ENCODE assay signal across 14 cellular contexts in genomic region chr13:60837806-60838205, GRCh38.
"Had no signal": no experiment of that assay in that cellular context is flagged by ENCODE, and none has a peak within 500 bp of the region (broad histone marks: within the 10 kb centered on the region; RNA-seq: fewer than 3 reads in every experiment).

No MANE protein-coding gene starts in this region.

- H3K4me1 Mint-ChIP-seq: activated naive CD4-positive, alpha-beta T cell treated with anti-CD3 and anti-CD28 coated beads, Interleukin-2, amount 10 ng/mL, durations not matched to agents 7 days and 5 days; immature natural killer cell; naive thymus-derived CD8-positive, alpha-beta T cell; stimulated activated naive CD8-positive, alpha-beta T cell treated with anti-CD3 and anti-CD28 coated beads, Interleukin-15, amount 100 ng/mL, for 72 hours had no signal

- H3K27ac ChIP-seq: prostate gland, sigmoid colon, SK-N-MC had no signal

- H3K27me3 ChIP-seq: sigmoid colon had no signal

- H3K4me1 ChIP-seq: prostate gland, sigmoid colon had no signal

- H3K9me3 ChIP-seq: prostate gland, thoracic aorta had no signal

- DNase-seq: activated naive CD4-positive, alpha-beta T cell treated with anti-CD3 and anti-CD28 coated beads, Interleukin-2, amount 10 ng/mL, durations not matched to agents 7 days and 5 days; amniotic stem cell; glutamatergic neuron; immature natural killer cell; left colon; naive thymus-derived CD8-positive, alpha-beta T cell; sigmoid colon; stimulated activated CD4-positive, alpha-beta T cell treated with anti-CD3 and anti-CD28 coated beads, Interleukin-2, amount 100 ng/mL, for 48 hours; stimulated activated naive CD8-positive, alpha-beta T cell treated with anti-CD3 and anti-CD28 coated beads, Interleukin-15, amount 100 ng/mL, for 72 hours; T-helper 1 cell had no signal

- H3K27ac Mint-ChIP-seq: activated naive CD4-positive, alpha-beta T cell treated with anti-CD3 and anti-CD28 coated beads, Interleukin-2, amount 10 ng/mL, durations not matched to agents 7 days and 5 days; activated T-helper 2 cell treated with anti-CD3 and anti-CD28 coated beads, Interferon-gamma antibody, Interleukin-2, Interleukin-4, amounts not matched to agents 10 μg/mL and 5 μg/mL and 100 μg/mL, durations not matched to agents 14 hours and 24 hours and 36 hours; immature natural killer cell; naive thymus-derived CD8-positive, alpha-beta T cell; stimulated activated naive CD8-positive, alpha-beta T cell treated with anti-CD3 and anti-CD28 coated beads, Interleukin-15, amount 100 ng/mL, for 72 hours had no signal

- H3K36me3 Mint-ChIP-seq: activated naive CD4-positive, alpha-beta T cell treated with anti-CD3 and anti-CD28 coated beads, Interleukin-2, amount 10 ng/mL, durations not matched to agents 7 days and 5 days had no signal

- H3K27me3 Mint-ChIP-seq: activated naive CD4-positive, alpha-beta T cell treated with anti-CD3 and anti-CD28 coated beads, Interleukin-2, amount 10 ng/mL, durations not matched to agents 7 days and 5 days; naive thymus-derived CD8-positive, alpha-beta T cell; stimulated activated naive CD8-positive, alpha-beta T cell treated with anti-CD3 and anti-CD28 coated beads, Interleukin-15, amount 100 ng/mL, for 72 hours had no signal

- H3K36me3 ChIP-seq: prostate gland, sigmoid colon, thoracic aorta had no signal

- H3K4me3 ChIP-seq: prostate gland, sigmoid colon, SK-N-MC, thoracic aorta had no signal

- H3K4me3 Mint-ChIP-seq: activated naive CD4-positive, alpha-beta T cell treated with anti-CD3 and anti-CD28 coated beads, Interleukin-2, amount 10 ng/mL, durations not matched to agents 7 days and 5 days; immature natural killer cell; naive thymus-derived CD8-positive, alpha-beta T cell; stimulated activated naive CD8-positive, alpha-beta T cell treated with anti-CD3 and anti-CD28 coated beads, Interleukin-15, amount 100 ng/mL, for 72 hours had no signal
